25 cellular contexts compared by ENCODE assay signal in genomic region chr1:43288785-43289466, GRCh38. TPM values are rescaled to one million over a fixed set of nuclear protein-coding genes. Genes with fewer than 3 reads are reported as not detected.
"Had no signal": no experiment of that assay in that cellular context is flagged by ENCODE, and none has a peak within 500 bp of the region (broad histone marks: within the 10 kb centered on the region; RNA-seq: fewer than 3 reads in every experiment).

No MANE protein-coding gene starts in this region.

- H3K9me3 Mint-ChIP-seq: effector memory CD8-positive, alpha-beta T cell; memory B cell; mesothelial cell of epicardium; natural killer cell treated with Interleukin-12 subunit alpha and Interleukin-12 subunit beta and Interleukin-15 and Interleukin-18, amount 100 ng/mL, for 72 hours; neural progenitor cell; stimulated activated effector memory CD8-positive, alpha-beta T cell treated with anti-CD3 and anti-CD28 coated beads, Interleukin-12 subunit alpha, Interleukin-12 subunit beta, amount 100 ng/mL, for 72 hours had no signal

- H3K4me1 Mint-ChIP-seq: memory B cell; stimulated activated effector memory CD8-positive, alpha-beta T cell treated with anti-CD3 and anti-CD28 coated beads, Interleukin-12 subunit alpha, Interleukin-12 subunit beta, amount 100 ng/mL, for 72 hours had no signal

- H3K4me2 ChIP-seq: neural progenitor cell had no signal

- H3K4me3 ChIP-seq: esophagus muscularis mucosa, gastrocnemius medialis, heart right ventricle, left ventricle myocardium inferior, lower lobe of right lung, neural progenitor cell, ovary, testis, transverse colon had no signal

- H3K27ac Mint-ChIP-seq: effector memory CD8-positive, alpha-beta T cell; memory B cell; mesothelial cell of epicardium; natural killer cell treated with Interleukin-12 subunit alpha and Interleukin-12 subunit beta and Interleukin-15 and Interleukin-18, amount 100 ng/mL, for 72 hours; neural progenitor cell; stimulated activated effector memory CD8-positive, alpha-beta T cell treated with anti-CD3 and anti-CD28 coated beads, Interleukin-12 subunit alpha, Interleukin-12 subunit beta, amount 100 ng/mL, for 72 hours had no signal

- H3K27me3 ChIP-seq: heart right ventricle, neural progenitor cell, ovary, testis, transverse colon had no signal

- H2AFZ ChIP-seq: neural progenitor cell had no signal

- H3K36me3 ChIP-seq: esophagus muscularis mucosa, gastrocnemius medialis, heart right ventricle, left ventricle myocardium inferior, lower lobe of right lung, neural progenitor cell, ovary, transverse colon had no signal

- H3K27ac ChIP-seq: epithelial cell of prostate, esophagus muscularis mucosa, gastrocnemius medialis, heart right ventricle, left ventricle myocardium inferior, lower lobe of right lung, neural progenitor cell, testis, transverse colon had no signal

- ATAC-seq: effector memory CD8-positive, alpha-beta T cell; gastrocnemius medialis; heart right ventricle; left cardiac atrium; lower lobe of right lung; natural killer cell treated with Interleukin-12 subunit alpha and Interleukin-12 subunit beta and Interleukin-15 and Interleukin-18, amount 100 ng/mL, for 72 hours; right cardiac atrium; stimulated activated effector memory CD8-positive, alpha-beta T cell treated with anti-CD3 and anti-CD28 coated beads, Interleukin-12 subunit alpha, Interleukin-12 subunit beta, amount 100 ng/mL, for 72 hours; stimulated activated naive CD8-positive, alpha-beta T cell treated with anti-CD3 and anti-CD28 coated beads, Interleukin-15, Interleukin-2, amounts not matched to agents 100 U/mL and 50 U/mL, for 24 hours had no signal

- H3K9me3 ChIP-seq: esophagus muscularis mucosa, gastrocnemius medialis, heart right ventricle, left ventricle myocardium inferior, lower lobe of right lung, ovary, testis, transverse colon had no signal

- H3K4me3 Mint-ChIP-seq: effector memory CD8-positive, alpha-beta T cell; memory B cell; mesothelial cell of epicardium; natural killer cell treated with Interleukin-12 subunit alpha and Interleukin-12 subunit beta and Interleukin-15 and Interleukin-18, amount 100 ng/mL, for 72 hours; neural progenitor cell; stimulated activated effector memory CD8-positive, alpha-beta T cell treated with anti-CD3 and anti-CD28 coated beads, Interleukin-12 subunit alpha, Interleukin-12 subunit beta, amount 100 ng/mL, for 72 hours had no signal

- H3K36me3 Mint-ChIP-seq: memory B cell; mesothelial cell of epicardium; natural killer cell treated with Interleukin-12 subunit alpha and Interleukin-12 subunit beta and Interleukin-15 and Interleukin-18, amount 100 ng/mL, for 72 hours; neural progenitor cell; stimulated activated effector memory CD8-positive, alpha-beta T cell treated with anti-CD3 and anti-CD28 coated beads, Interleukin-12 subunit alpha, Interleukin-12 subunit beta, amount 100 ng/mL, for 72 hours had no signal

- H3K9ac ChIP-seq: neural progenitor cell had no signal

- DNase-seq: effector memory CD8-positive, alpha-beta T cell; gastrocnemius medialis; heart right ventricle; islet precursor cell; left ventricle myocardium inferior; ovary; right cardiac atrium; stimulated activated CD4-positive, alpha-beta T cell treated with anti-CD3 and anti-CD28 coated beads, Interleukin-4, amount 100 ng/mL, for 1 hour; stimulated activated CD8-positive, alpha-beta memory T cell treated with anti-CD3 and anti-CD28 coated beads, Interleukin-4, amount 100 ng/mL, for 48 hours; stimulated activated naive CD8-positive, alpha-beta T cell treated with anti-CD3 and anti-CD28 coated beads, Interleukin-15, Interleukin-2, amounts not matched to agents 100 U/mL and 50 U/mL, for 24 hours; testis; transverse colon had no signal

RNA-seq across cellular contexts. Expression of gene C1orf210, which starts 3.5 kb away (rescaled TPM):
- total RNA-seq: esophagus muscularis mucosa; fibroblast of villous mesenchyme; heart right ventricle; left cardiac atrium; left ventricle myocardium inferior; natural killer cell treated with Interleukin-12 subunit alpha and Interleukin-12 subunit beta and Interleukin-15 and Interleukin-18, amount 100 ng/mL, for 72 hours; posterior vena cava; right cardiac atrium had no signal
- polyA plus RNA-seq: heart right ventricle, ovary had no signal

RNA-seq across cellular contexts. Expression of gene TMEM125, which starts 19.1 kb away (rescaled TPM):
- total RNA-seq: gastrocnemius medialis; left ventricle myocardium inferior; natural killer cell treated with Interleukin-12 subunit alpha and Interleukin-12 subunit beta and Interleukin-15 and Interleukin-18, amount 100 ng/mL, for 72 hours had no signal

RNA-seq across cellular contexts. Expression of gene MPL, which starts 48.7 kb away (rescaled TPM):
- total RNA-seq: fibroblast of villous mesenchyme; gastrocnemius medialis; mesothelial cell of epicardium; natural killer cell treated with Interleukin-12 subunit alpha and Interleukin-12 subunit beta and Interleukin-15 and Interleukin-18, amount 100 ng/mL, for 72 hours; urinary bladder had no signal
- polyA plus RNA-seq: small intestine had no signal
